Comparison of ENCODE assay signal across 19 cellular contexts in the genomic region with DNA sequence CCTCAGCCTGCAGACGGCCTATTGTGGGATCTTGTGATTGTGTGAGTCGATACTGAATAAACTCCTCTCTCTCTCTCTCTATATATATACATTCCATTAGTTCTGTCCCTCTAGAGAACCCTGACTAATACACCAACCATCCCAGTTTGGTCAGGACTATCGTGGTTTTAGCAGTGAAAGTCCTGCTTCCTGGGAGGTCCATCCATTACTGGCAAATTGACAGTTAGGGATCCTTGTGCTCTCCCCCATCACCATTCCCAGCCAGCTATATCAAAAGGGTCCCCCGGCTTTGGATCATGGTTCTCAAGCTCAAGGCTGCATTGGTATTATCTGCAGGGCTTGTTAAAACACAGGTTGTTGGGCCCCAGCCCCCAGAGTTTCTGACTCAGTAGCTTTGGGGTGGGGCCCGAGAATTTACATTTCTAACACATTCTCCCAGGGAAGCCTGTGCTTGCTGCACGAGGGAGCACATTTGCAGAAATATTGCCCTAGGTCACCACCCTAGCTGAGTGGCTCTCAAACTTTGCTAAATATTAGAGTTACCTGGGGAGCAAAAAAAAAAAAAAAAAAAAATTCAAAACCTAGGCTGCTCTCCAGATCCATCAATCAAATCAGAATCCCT.
DNase-seq lines count a peak whose midpoint lies in the region; ATAC-seq, FAIRE-seq and TF ChIP-seq lines count a peak whose summit lies in the region.
"Had no signal": no experiment of that assay in that cellular context is flagged by ENCODE, and none has a peak within 500 bp of the region (broad histone marks: within the 10 kb centered on the region; RNA-seq: fewer than 3 reads in every experiment).

No MANE protein-coding gene starts in this region.

- H3K9me1 ChIP-seq in keratinocyte (ENCODE audit: control insufficient read depth, extremely low read depth, insufficient read depth, low read length) = no peaks in the 10 kb centered on the region

- no peaks in the 10 kb centered on the region for H3K79me2 ChIP-seq in keratinocyte (ENCODE audit: control insufficient read depth, insufficient read depth, low read length)

- no peak overlapping the region for H3K27ac ChIP-seq in keratinocyte (ENCODE audit: control insufficient read depth, insufficient read depth, low read length)
- H3K27ac ChIP-seq in suprapubic skin = no peak overlapping the region
- H3K27ac ChIP-seq in upper lobe of left lung = no peak overlapping the region
- H3K27ac ChIP-seq: 22Rv1, lower lobe of right lung had no signal

- H2AFZ ChIP-seq in keratinocyte (ENCODE audit: control insufficient read depth, low read length) = no peak overlapping the region

- H3K4me1 ChIP-seq in keratinocyte (ENCODE audit: control insufficient read depth, extremely low read depth, insufficient read depth, low read length) = peaks cover 13% of the 10 kb centered on the region
- H3K4me1 ChIP-seq in suprapubic skin = no peaks in the 10 kb centered on the region
- no peaks in the 10 kb centered on the region for H3K4me1 ChIP-seq in upper lobe of left lung
- H3K4me1 ChIP-seq: lower lobe of right lung had no signal

- TF ChIP-seq POLR2A in GM12891 (IDR thresholded peaks at IDR 0.05; ENCODE audit: low read depth, low read length) (no peak), suprapubic skin (IDR thresholded peaks at IDR 0.05) (no peak), upper lobe of left lung (IDR thresholded peaks at IDR 0.05) (no peak)

- no peak overlapping the region for H3K9ac ChIP-seq in keratinocyte (ENCODE audit: control insufficient read depth, extremely low read depth, insufficient read depth, low read length)

- H3K27me3 ChIP-seq in keratinocyte (ENCODE audit: control insufficient read depth, extremely low read depth, insufficient read depth, low read length) (no peaks in the 10 kb centered on the region), suprapubic skin (no peaks in the 10 kb centered on the region), upper lobe of left lung (no peaks in the 10 kb centered on the region)

- H3K9me3 Mint-ChIP-seq in HFFc6 = peaks cover 13% of the 10 kb centered on the region

- peak overlapping the region; percentile 86 for H3K27ac Mint-ChIP-seq in HFFc6
- H3K27ac Mint-ChIP-seq: nephron had no signal

- H3K36me3 ChIP-seq in keratinocyte (ENCODE audit: control insufficient read depth in 2 of 2, extremely low read depth in 1 of 2, insufficient read depth in 2 of 2, low read length in 2 of 2) (no peaks in the 10 kb centered on the region), suprapubic skin (no peaks in the 10 kb centered on the region), upper lobe of left lung (no peaks in the 10 kb centered on the region)
- H3K36me3 ChIP-seq: lower lobe of right lung had no signal

- 69% methylated on average over 6 of the region's 6 CpGs for WGBS in suprapubic skin
- whole genome bisulfite sequencing in upper lobe of left lung, 2 donors = 59 to 65% methylated on average over 4 to 6 of the region's 6 CpGs

- FAIRE-seq in keratinocyte (lab: Jason Lieb, UNC) = peak; percentile 52
- no peak for FAIRE-seq in GM12891 (lab: Jason Lieb, UNC)
- FAIRE-seq: GM19239 had no signal

- TF ChIP-seq EP300 in suprapubic skin (IDR thresholded peaks at IDR 0.05) (no peak), upper lobe of left lung (IDR thresholded peaks at IDR 0.05) (no peak)

- H4K20me1 ChIP-seq in keratinocyte (ENCODE audit: control insufficient read depth, extremely low read depth, insufficient read depth, low read length) = no peaks in the 10 kb centered on the region

- DNase-seq in A172 (ENCODE audit: low spot score) (peak; percentile 99), HFFc6 (peak; percentile 39), astrocyte of the hippocampus (ENCODE audit: low read depth, low spot score) (peak; percentile 90), keratinocyte (ENCODE audit: low read depth, low spot score) (no peak), GM12891 (ENCODE audit: insufficient read length, low spot score) (no peak), suprapubic skin (ENCODE audit: low spot score in 2 of 2) (no peak), upper lobe of left lung (no peak)
- DNase-seq: aorta, dermis blood vessel endothelial cell, GF-D8, lower lobe of right lung, NCI-H2029 treated with DMSO at 0.1 percent for 48 hours, NCI-H526 treated with DMSO at 0.1 percent for 48 hours, retina had no signal

- H3K36me3 Mint-ChIP-seq in HFFc6 (ENCODE audit: low read depth) = peaks cover 11% of the 10 kb centered on the region; the same call in 1 of the 2 replicates

- TF ChIP-seq CTCF in HFFc6 (IDR thresholded peaks at IDR 0.05) (no peak), keratinocyte (optimal IDR thresholded peaks at IDR 0.05 in 1 of 3, IDR thresholded peaks at IDR 0.05 in 1 of 3, conservative IDR thresholded peaks at IDR 0.05 in 1 of 3; ENCODE audit: extremely low read depth in 1 of 3, insufficient read depth in 2 of 3, low read length in 3 of 3) (no peak), suprapubic skin (IDR thresholded peaks at IDR 0.05) (no peak), upper lobe of left lung (IDR thresholded peaks at IDR 0.05) (no peak)

- peak overlapping the region; percentile 77; the same call in 1 of the 2 replicates for H3K4me3 Mint-ChIP-seq in HFFc6
- H3K4me3 Mint-ChIP-seq: nephron had no signal

- no peaks in the 10 kb centered on the region; the same call in 1 of the 2 replicates for H3K27me3 Mint-ChIP-seq in HFFc6 (ENCODE audit: insufficient read depth)

- H3K4me2 ChIP-seq in keratinocyte (ENCODE audit: control insufficient read depth, extremely low read depth, insufficient read depth, low read depth, low read length) = peak overlapping the region; percentile 15

- ATAC-seq in activated CD4-positive, CD25-positive, alpha-beta regulatory T cell treated with anti-CD3 and anti-CD28 coated beads, Interleukin-2, amount 50 U/mL, for 24 hours = no peak
- ATAC-seq in upper lobe of left lung (ENCODE audit: low FRiP score in 2 of 2) = no peak
- ATAC-seq: esophagus mucosa, lower lobe of right lung had no signal

- H3K4me1 Mint-ChIP-seq in HFFc6 (ENCODE audit: low read depth) = peaks cover 44% of the 10 kb centered on the region; the same call in 1 of the 2 replicates
- H3K4me1 Mint-ChIP-seq: nephron had no signal

- H3K9me3 ChIP-seq in keratinocyte (ENCODE audit: control insufficient read depth, low read depth, low read length) (no peaks in the 10 kb centered on the region), suprapubic skin (no peaks in the 10 kb centered on the region), upper lobe of left lung (no peaks in the 10 kb centered on the region)
- H3K9me3 ChIP-seq: lower lobe of right lung had no signal

- dilution Hi-C loops in keratinocyte (cut with MboI; ENCODE audit: extremely low pct_ligation_motif_present, low sequenced_read_pairs) = no loop called here

- H3K4me3 ChIP-seq in keratinocyte (ENCODE audit: control insufficient read depth in 2 of 3, extremely low read depth in 1 of 3, insufficient read depth in 2 of 3, low read depth in 1 of 3, low read length in 3 of 3) (no peak overlapping the region), suprapubic skin (no peak overlapping the region), upper lobe of left lung (no peak overlapping the region)
- H3K4me3 ChIP-seq: lower lobe of right lung had no signal

TF ChIP-seq in GM12891, 5 proteins besides CTCF, POLR2A, EP300 and RAD21:
- no peak for TF ChIP-seq SPI1 (IDR thresholded peaks at IDR 0.05; ENCODE audit: low read depth, low read length)

Comparison
In these comparisons a context has a peak if more than half of its experiments do, and no peak if none do; other contexts are left out.
1. DNase-seq: peak in A172 (single experiment), HFFc6 (single experiment) and astrocyte of the hippocampus (single experiment); none in keratinocyte (single experiment), GM12891 (single experiment), suprapubic skin (0 of 2) and upper lobe of left lung (0 of 2).